ENCODE assay signal across 6 cellular contexts in the genomic region with DNA sequence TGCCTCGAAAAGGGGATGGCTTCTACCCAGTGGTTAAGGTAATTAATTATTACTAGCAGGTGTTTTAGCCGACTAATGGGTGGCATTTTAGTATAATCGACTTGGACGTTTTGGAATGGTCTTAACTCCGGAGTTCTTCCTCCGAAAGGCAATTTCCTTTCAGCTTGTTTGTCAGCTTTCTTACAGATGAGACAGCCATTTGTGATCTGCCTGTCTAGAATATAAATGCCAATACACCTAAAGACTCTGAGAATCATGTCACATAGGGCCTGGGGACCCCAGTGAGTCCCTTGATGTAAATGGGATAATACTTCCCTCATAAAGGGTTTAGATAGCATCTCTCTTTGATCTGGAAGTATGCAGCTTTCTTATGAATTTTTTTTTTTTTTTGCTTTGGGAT.
"Had no signal": no experiment of that assay in that cellular context is flagged by ENCODE, and none has a peak within 500 bp of the region (broad histone marks: within the 10 kb centered on the region; RNA-seq: fewer than 3 reads in every experiment).

No MANE protein-coding gene starts in this region.

- DNase-seq: H9, HCEC 1CT, IMR-90, KG1 had no signal

- H3K4me3 ChIP-seq: GM23338, K562 had no signal
